1 cellular context compared by ENCODE assay signal in the genomic region with DNA sequence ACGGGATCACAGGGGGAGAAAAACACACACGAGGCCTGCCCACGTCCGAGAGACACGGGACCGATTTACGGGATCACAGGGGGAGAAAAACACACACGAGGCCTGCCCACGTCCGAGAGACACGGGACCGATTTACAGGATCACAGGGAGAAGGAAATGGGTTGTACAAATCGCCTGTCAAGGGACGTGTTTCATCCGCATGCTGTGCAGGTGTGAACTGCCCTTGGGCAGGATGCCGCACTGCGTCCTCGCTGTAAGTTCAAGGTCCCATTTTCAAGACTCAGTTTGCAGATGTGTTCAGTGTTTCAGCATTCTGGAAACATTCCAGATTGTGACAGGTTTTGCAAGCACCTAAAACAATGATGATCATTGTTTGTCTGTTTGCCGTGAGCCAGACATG.
TF ChIP-seq lines count a peak whose summit lies in the region.

No MANE protein-coding gene starts in this region.

TF ChIP-seq in HepG2, 621 proteins besides CTCF, POLR2A, EP300 and RAD21 (continued from another document and continues in another):
- TF ChIP-seq, protein P1, sequence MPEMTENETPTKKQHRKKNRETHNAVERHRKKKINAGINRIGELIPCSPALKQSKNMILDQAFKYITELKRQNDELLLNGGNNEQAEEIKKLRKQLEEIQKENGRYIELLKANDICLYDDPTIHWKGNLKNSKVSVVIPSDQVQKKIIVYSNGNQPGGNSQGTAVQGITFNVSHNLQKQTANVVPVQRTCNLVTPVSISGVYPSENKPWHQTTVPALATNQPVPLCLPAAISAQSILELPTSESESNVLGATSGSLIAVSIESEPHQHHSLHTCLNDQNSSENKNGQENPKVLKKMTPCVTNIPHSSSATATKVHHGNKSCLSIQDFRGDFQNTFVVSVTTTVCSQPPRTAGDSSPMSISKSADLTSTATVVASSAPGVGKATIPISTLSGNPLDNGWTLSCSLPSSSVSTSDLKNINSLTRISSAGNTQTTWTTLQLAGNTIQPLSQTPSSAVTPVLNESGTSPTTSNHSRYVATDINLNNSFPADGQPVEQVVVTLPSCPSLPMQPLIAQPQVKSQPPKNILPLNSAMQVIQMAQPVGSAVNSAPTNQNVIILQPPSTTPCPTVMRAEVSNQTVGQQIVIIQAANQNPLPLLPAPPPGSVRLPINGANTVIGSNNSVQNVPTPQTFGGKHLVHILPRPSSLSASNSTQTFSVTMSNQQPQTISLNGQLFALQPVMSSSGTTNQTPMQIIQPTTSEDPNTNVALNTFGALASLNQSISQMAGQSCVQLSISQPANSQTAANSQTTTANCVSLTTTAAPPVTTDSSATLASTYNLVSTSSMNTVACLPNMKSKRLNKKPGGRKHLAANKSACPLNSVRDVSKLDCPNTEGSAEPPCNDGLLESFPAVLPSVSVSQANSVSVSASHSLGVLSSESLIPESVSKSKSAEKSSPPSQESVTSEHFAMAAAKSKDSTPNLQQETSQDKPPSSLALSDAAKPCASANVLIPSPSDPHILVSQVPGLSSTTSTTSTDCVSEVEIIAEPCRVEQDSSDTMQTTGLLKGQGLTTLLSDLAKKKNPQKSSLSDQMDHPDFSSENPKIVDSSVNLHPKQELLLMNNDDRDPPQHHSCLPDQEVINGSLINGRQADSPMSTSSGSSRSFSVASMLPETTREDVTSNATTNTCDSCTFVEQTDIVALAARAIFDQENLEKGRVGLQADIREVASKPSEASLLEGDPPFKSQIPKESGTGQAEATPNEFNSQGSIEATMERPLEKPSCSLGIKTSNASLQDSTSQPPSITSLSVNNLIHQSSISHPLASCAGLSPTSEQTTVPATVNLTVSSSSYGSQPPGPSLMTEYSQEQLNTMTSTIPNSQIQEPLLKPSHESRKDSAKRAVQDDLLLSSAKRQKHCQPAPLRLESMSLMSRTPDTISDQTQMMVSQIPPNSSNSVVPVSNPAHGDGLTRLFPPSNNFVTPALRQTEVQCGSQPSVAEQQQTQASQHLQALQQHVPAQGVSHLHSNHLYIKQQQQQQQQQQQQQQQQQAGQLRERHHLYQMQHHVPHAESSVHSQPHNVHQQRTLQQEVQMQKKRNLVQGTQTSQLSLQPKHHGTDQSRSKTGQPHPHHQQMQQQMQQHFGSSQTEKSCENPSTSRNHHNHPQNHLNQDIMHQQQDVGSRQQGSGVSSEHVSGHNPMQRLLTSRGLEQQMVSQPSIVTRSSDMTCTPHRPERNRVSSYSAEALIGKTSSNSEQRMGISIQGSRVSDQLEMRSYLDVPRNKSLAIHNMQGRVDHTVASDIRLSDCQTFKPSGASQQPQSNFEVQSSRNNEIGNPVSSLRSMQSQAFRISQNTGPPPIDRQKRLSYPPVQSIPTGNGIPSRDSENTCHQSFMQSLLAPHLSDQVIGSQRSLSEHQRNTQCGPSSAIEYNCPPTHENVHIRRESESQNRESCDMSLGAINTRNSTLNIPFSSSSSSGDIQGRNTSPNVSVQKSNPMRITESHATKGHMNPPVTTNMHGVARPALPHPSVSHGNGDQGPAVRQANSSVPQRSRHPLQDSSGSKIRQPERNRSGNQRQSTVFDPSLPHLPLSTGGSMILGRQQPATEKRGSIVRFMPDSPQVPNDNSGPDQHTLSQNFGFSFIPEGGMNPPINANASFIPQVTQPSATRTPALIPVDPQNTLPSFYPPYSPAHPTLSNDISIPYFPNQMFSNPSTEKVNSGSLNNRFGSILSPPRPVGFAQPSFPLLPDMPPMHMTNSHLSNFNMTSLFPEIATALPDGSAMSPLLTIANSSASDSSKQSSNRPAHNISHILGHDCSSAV (CRISPR knock-in tag; IDR thresholded peaks at IDR 0.05; ENCODE audit: borderline replicate concordance), result no peak
- TF ChIP-seq, protein P2, sequence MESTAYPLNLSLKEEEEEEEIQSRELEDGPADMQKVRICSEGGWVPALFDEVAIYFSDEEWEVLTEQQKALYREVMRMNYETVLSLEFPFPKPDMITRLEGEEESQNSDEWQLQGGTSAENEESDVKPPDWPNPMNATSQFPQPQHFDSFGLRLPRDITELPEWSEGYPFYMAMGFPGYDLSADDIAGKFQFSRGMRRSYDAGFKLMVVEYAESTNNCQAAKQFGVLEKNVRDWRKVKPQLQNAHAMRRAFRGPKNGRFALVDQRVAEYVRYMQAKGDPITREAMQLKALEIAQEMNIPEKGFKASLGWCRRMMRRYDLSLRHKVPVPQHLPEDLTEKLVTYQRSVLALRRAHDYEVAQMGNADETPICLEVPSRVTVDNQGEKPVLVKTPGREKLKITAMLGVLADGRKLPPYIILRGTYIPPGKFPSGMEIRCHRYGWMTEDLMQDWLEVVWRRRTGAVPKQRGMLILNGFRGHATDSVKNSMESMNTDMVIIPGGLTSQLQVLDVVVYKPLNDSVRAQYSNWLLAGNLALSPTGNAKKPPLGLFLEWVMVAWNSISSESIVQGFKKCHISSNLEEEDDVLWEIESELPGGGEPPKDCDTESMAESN (CRISPR knock-in tag; conservative IDR thresholded peaks at IDR 0.05), result 0 out of 2 replicates have a peak, but pooled peaks have one; percentile 19
- TF ChIP-seq ZNF180 (CRISPR knock-in tag; IDR thresholded peaks at IDR 0.05; ENCODE audit: borderline replicate concordance, low read depth) (no peak), ZNF619 (CRISPR knock-in tag; IDR thresholded peaks at IDR 0.05) (no peak), SMARCE1 (IDR thresholded peaks at IDR 0.05; ENCODE audit: borderline replicate concordance) (no peak), ZNF296 (CRISPR knock-in tag; conservative IDR thresholded peaks at IDR 0.05) (no peak), ERF (CRISPR knock-in tag; IDR thresholded peaks at IDR 0.05) (peak; percentile 70; the same call in 1 of the 2 replicates), ZMYM4 (CRISPR knock-in tag; IDR thresholded peaks at IDR 0.05) (0 out of 2 replicates have a peak, but pooled peaks have one; percentile 35), MAZ (IDR thresholded peaks at IDR 0.05; ENCODE audit: borderline replicate concordance, low read depth, low read length) (no peak), MAZ (CRISPR knock-in tag; IDR thresholded peaks at IDR 0.05; ENCODE audit: low read depth) (no peak), ZSCAN29 (CRISPR knock-in tag; conservative IDR thresholded peaks at IDR 0.05) (no peak), GATA4 (IDR thresholded peaks at IDR 0.05; ENCODE audit: borderline replicate concordance, low read depth) (no peak), SRF (IDR thresholded peaks at IDR 0.05; ENCODE audit: low read depth, low read length) (no peak), RXRA (CRISPR knock-in tag; IDR thresholded peaks at IDR 0.05) (peak; percentile 91), ZNF550 (CRISPR knock-in tag; IDR thresholded peaks at IDR 0.05; ENCODE audit: borderline replicate concordance) (no peak), SALL2 (CRISPR knock-in tag; IDR thresholded peaks at IDR 0.05) (no peak), ZNF430 (CRISPR knock-in tag; IDR thresholded peaks at IDR 0.05) (0 out of 2 replicates have a peak, but pooled peaks have one; percentile 32), MAFG (CRISPR knock-in tag; IDR thresholded peaks at IDR 0.05) (no peak), POGZ (CRISPR knock-in tag; IDR thresholded peaks at IDR 0.05) (no peak), FOXC1 (CRISPR knock-in tag; IDR thresholded peaks at IDR 0.05; ENCODE audit: borderline replicate concordance) (no peak), ZKSCAN8 (CRISPR knock-in tag; IDR thresholded peaks at IDR 0.05; ENCODE audit: borderline replicate concordance) (0 out of 2 replicates have a peak, but pooled peaks have one; percentile 44), MAFF (IDR thresholded peaks at IDR 0.05; ENCODE audit: low read depth, low read length) (no peak), ZNF530 (CRISPR knock-in tag; IDR thresholded peaks at IDR 0.05; ENCODE audit: low read depth) (no peak), ZNF382 (CRISPR knock-in tag; IDR thresholded peaks at IDR 0.05; ENCODE audit: borderline replicate concordance) (no peak), ZNF253 (CRISPR knock-in tag; IDR thresholded peaks at IDR 0.05; ENCODE audit: borderline replicate concordance) (peak; percentile 77; the same call in 1 of the 2 replicates), NFKBIZ (CRISPR knock-in tag; IDR thresholded peaks at IDR 0.05) (peak; percentile 72; the same call in 1 of the 2 replicates), PHF20 (CRISPR knock-in tag; IDR thresholded peaks at IDR 0.05) (no peak), NKX3-1 (CRISPR knock-in tag; IDR thresholded peaks at IDR 0.05) (no peak), SIX4 (CRISPR knock-in tag; IDR thresholded peaks at IDR 0.05) (no peak), SMAD1 (CRISPR knock-in tag; IDR thresholded peaks at IDR 0.05; ENCODE audit: borderline replicate concordance, low read depth) (no peak)
- TF ChIP-seq, protein P3, sequence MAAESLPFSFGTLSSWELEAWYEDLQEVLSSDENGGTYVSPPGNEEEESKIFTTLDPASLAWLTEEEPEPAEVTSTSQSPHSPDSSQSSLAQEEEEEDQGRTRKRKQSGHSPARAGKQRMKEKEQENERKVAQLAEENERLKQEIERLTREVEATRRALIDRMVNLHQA (CRISPR knock-in tag; IDR thresholded peaks at IDR 0.05), result no peak
- TF ChIP-seq, protein P4, sequence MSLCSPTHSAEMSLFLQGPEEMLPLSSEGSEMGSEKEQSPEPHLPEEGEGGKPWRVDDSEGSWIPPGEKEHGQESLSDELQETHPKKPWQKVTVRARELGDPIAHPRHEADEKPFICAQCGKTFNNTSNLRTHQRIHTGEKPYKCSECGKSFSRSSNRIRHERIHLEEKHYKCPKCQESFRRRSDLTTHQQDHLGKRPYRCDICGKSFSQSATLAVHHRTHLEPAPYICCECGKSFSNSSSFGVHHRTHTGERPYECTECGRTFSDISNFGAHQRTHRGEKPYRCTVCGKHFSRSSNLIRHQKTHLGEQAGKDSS (CRISPR knock-in tag; IDR thresholded peaks at IDR 0.05; ENCODE audit: borderline replicate concordance, low read depth), result no peak; the same call in 1 of the 2 replicates
- TF ChIP-seq, protein P5, sequence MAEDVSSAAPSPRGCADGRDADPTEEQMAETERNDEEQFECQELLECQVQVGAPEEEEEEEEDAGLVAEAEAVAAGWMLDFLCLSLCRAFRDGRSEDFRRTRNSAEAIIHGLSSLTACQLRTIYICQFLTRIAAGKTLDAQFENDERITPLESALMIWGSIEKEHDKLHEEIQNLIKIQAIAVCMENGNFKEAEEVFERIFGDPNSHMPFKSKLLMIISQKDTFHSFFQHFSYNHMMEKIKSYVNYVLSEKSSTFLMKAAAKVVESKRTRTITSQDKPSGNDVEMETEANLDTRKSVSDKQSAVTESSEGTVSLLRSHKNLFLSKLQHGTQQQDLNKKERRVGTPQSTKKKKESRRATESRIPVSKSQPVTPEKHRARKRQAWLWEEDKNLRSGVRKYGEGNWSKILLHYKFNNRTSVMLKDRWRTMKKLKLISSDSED (CRISPR knock-in tag; IDR thresholded peaks at IDR 0.05), result no peak
- TF ChIP-seq, protein P6, sequence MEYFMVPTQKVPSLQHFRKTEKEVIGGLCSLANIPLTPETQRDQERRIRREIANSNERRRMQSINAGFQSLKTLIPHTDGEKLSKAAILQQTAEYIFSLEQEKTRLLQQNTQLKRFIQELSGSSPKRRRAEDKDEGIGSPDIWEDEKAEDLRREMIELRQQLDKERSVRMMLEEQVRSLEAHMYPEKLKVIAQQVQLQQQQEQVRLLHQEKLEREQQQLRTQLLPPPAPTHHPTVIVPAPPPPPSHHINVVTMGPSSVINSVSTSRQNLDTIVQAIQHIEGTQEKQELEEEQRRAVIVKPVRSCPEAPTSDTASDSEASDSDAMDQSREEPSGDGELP (IDR thresholded peaks at IDR 0.05; ENCODE audit: borderline replicate concordance, low read depth), result no peak
- TF ChIP-seq, protein P7, sequence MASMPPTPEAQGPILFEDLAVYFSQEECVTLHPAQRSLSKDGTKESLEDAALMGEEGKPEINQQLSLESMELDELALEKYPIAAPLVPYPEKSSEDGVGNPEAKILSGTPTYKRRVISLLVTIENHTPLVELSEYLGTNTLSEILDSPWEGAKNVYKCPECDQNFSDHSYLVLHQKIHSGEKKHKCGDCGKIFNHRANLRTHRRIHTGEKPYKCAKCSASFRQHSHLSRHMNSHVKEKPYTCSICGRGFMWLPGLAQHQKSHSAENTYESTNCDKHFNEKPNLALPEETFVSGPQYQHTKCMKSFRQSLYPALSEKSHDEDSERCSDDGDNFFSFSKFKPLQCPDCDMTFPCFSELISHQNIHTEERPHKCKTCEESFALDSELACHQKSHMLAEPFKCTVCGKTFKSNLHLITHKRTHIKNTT (CRISPR knock-in tag; IDR thresholded peaks at IDR 0.05), result no peak
- TF ChIP-seq, protein P8, sequence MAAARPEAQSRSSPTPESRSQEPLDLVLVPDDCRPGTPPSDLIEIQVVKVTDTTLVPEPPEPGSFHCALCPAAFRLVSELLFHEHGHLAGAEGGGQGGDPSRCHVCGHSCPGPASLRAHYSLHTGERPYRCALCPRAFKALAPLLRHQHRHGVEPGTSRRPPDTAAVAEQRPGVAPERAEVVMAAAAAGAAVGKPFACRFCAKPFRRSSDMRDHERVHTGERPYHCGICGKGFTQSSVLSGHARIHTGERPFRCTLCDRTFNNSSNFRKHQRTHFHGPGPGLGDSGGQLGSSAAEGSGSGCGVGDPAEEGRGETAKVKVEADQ (CRISPR knock-in tag; IDR thresholded peaks at IDR 0.05; ENCODE audit: borderline replicate concordance), result no peak
- TF ChIP-seq, protein P9, sequence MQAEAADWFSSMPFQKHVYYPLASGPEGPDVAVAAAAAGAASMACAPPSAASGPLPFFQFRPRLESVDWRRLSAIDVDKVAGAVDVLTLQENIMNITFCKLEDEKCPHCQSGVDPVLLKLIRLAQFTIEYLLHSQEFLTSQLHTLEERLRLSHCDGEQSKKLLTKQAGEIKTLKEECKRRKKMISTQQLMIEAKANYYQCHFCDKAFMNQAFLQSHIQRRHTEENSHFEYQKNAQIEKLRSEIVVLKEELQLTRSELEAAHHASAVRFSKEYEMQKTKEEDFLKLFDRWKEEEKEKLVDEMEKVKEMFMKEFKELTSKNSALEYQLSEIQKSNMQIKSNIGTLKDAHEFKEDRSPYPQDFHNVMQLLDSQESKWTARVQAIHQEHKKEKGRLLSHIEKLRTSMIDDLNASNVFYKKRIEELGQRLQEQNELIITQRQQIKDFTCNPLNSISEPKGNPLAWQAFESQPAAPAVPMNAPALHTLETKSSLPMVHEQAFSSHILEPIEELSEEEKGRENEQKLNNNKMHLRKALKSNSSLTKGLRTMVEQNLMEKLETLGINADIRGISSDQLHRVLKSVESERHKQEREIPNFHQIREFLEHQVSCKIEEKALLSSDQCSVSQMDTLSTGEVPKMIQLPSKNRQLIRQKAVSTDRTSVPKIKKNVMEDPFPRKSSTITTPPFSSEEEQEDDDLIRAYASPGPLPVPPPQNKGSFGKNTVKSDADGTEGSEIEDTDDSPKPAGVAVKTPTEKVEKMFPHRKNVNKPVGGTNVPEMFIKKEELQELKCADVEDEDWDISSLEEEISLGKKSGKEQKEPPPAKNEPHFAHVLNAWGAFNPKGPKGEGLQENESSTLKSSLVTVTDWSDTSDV (CRISPR knock-in tag; IDR thresholded peaks at IDR 0.05), result no peak
- TF ChIP-seq, protein P10, sequence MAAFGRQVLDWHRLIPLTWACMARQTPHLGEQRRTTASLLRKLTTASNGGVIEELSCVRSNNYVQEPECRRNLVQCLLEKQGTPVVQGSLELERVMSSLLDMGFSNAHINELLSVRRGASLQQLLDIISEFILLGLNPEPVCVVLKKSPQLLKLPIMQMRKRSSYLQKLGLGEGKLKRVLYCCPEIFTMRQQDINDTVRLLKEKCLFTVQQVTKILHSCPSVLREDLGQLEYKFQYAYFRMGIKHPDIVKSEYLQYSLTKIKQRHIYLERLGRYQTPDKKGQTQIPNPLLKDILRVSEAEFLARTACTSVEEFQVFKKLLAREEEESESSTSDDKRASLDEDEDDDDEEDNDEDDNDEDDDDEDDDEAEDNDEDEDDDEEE (CRISPR knock-in tag; IDR thresholded peaks at IDR 0.05), result no peak
